ENCODE assay signal across 32 cellular contexts in genomic region chr22:30017824-30018223, GRCh38.
"Had no signal": no experiment of that assay in that cellular context is flagged by ENCODE, and none has a peak within 500 bp of the region (broad histone marks: within the 10 kb centered on the region; RNA-seq: fewer than 3 reads in every experiment).

No MANE protein-coding gene starts in this region.

- FAIRE-seq: bronchial epithelial cell had no signal

- H3K27me3 Mint-ChIP-seq: activated B cell treated with CpG ODN at 0.5 μM for 24 hours; activated CD4-positive, alpha-beta memory T cell treated with anti-CD3 and anti-CD28 coated beads for 36 hours; brain had no signal

- H3K27ac ChIP-seq: adrenal gland, SJSA1, VCaP had no signal

- H3K4me3 ChIP-seq: adrenal gland, SJSA1 had no signal

- DNase-seq: activated B cell treated with CpG ODN at 0.5 μM for 24 hours; activated CD4-positive, alpha-beta memory T cell treated with anti-CD3 and anti-CD28 coated beads for 36 hours; activated CD4-positive, alpha-beta T cell treated with anti-CD3 and anti-CD28 coated beads for 4 hours; activated CD4-positive, alpha-beta T cell treated with anti-CD3 and anti-CD28 coated beads, Interleukin-2, amount 50 U/mL, for 1 hour; activated CD4-positive, CD25-positive, alpha-beta regulatory T cell treated with anti-CD3 and anti-CD28 coated beads, Interleukin-2, amount 50 U/mL, for 72 hours; activated CD8-positive, alpha-beta memory T cell treated with anti-CD3 and anti-CD28 coated beads, Interleukin-2, amount 50 U/mL, for 4 hours; activated gamma-delta T cell treated with Interleukin-2 at 50 U/mL for 16 hours; activated naive CD4-positive, alpha-beta T cell treated with anti-CD3 and anti-CD28 coated beads for 36 hours; activated T-cell treated with anti-CD3 and anti-CD28 coated beads for 4 hours; activated T-cell treated with anti-CD3 and anti-CD28 coated beads, Interleukin-2, amount 50 U/mL, for 4 hours; adrenal gland; caudate nucleus; NCI-H1092 treated with DMSO at 0.1 percent for 48 hours; NCI-H1417; NCI-H146; NCI-H187; NCI-H2029 treated with DMSO at 0.1 percent for 48 hours; NCI-H2107; NCI-H226; NCI-H524 treated with DMSO at 0.1 percent for 48 hours; SHP77 treated with DMSO at 0.1 percent for 48 hours; SW 1271; T-helper 1 cell; T-helper 2 cell; T-helper 9 cell had no signal

- H3K4me1 Mint-ChIP-seq: activated B cell treated with CpG ODN at 0.5 μM for 24 hours, brain had no signal

- H3K4me3 Mint-ChIP-seq: activated B cell treated with CpG ODN at 0.5 μM for 24 hours; activated CD4-positive, alpha-beta memory T cell treated with anti-CD3 and anti-CD28 coated beads for 36 hours; activated naive CD4-positive, alpha-beta T cell treated with anti-CD3 and anti-CD28 coated beads for 36 hours; activated T-cell treated with anti-CD3 and anti-CD28 coated beads, Interleukin-2, amount 50 U/mL, for 4 hours; activated T-helper 1 cell treated with anti-CD3 and anti-CD28 coated beads, Interleukin-12 subunit alpha, Interleukin-12 subunit beta, Interleukin-2, Interleukin-4 antibody, amounts not matched to agents 30 ng/mL and 10 ng/mL and 1 ng/mL, durations not matched to agents 14 hours and 24 hours and 36 hours; brain had no signal

- H3K9me3 Mint-ChIP-seq: activated B cell treated with CpG ODN at 0.5 μM for 24 hours; activated CD4-positive, alpha-beta memory T cell treated with anti-CD3 and anti-CD28 coated beads for 36 hours; activated naive CD4-positive, alpha-beta T cell treated with anti-CD3 and anti-CD28 coated beads for 36 hours; activated naive CD4-positive, alpha-beta T cell treated with anti-CD3 and anti-CD28 coated beads, Interleukin-2, amount 50 U/mL, for 72 hours; activated T-cell treated with anti-CD3 and anti-CD28 coated beads, Interleukin-2, amount 50 U/mL, for 4 hours; activated T-helper 1 cell treated with anti-CD3 and anti-CD28 coated beads, Interleukin-12 subunit alpha, Interleukin-12 subunit beta, Interleukin-2, Interleukin-4 antibody, amounts not matched to agents 30 ng/mL and 10 ng/mL and 1 ng/mL, durations not matched to agents 14 hours and 24 hours and 36 hours had no signal

- H3K27me3 ChIP-seq: adrenal gland, SJSA1 had no signal

- ATAC-seq: activated naive CD4-positive, alpha-beta T cell treated with anti-CD3 and anti-CD28 coated beads, Interleukin-2, amount 50 U/mL, for 72 hours; activated T-cell treated with anti-CD3 and anti-CD28 coated beads, Interleukin-2, amount 50 U/mL, for 4 hours; Panc1 had no signal

- H3K9me3 ChIP-seq: adrenal gland, SJSA1 had no signal

- H3K4me1 ChIP-seq: adrenal gland had no signal

- H3K36me3 Mint-ChIP-seq: activated naive CD4-positive, alpha-beta T cell treated with anti-CD3 and anti-CD28 coated beads, Interleukin-2, amount 50 U/mL, for 72 hours had no signal

- H3K27ac Mint-ChIP-seq: activated B cell treated with CpG ODN at 0.5 μM for 24 hours; activated CD4-positive, alpha-beta memory T cell treated with anti-CD3 and anti-CD28 coated beads for 36 hours; activated naive CD4-positive, alpha-beta T cell treated with anti-CD3 and anti-CD28 coated beads for 36 hours; activated T-helper 1 cell treated with anti-CD3 and anti-CD28 coated beads, Interleukin-12 subunit alpha, Interleukin-12 subunit beta, Interleukin-2, Interleukin-4 antibody, amounts not matched to agents 30 ng/mL and 10 ng/mL and 1 ng/mL, durations not matched to agents 14 hours and 24 hours and 36 hours had no signal
